Comparison of ENCODE assay signal across 26 cellular contexts in the genomic region with DNA sequence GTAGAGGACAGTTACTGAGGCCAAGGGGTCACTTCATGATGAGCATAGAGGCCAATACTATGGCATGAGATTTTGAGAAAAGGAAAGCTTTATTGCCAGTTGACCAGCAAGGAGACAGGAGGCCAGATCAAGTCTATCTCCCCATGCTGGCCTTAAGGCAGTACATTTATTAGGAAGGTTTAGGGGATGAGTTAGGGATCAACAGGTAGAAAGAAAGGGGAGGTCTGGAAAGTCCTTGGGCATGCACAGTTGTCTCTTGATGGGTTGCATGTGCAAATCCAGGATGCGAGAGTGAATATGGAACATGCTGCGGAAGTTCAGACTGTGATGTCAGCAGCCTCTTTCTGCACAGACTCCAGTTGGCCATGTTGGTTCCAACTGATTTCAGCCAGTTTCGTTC. TPM values are rescaled to one million over a fixed set of nuclear protein-coding genes. Genes with fewer than 3 reads are reported as not detected.
A peak's percentile ranks its signal among the peaks of the same experiment; 100 is the strongest.
DNase-seq lines count a peak whose midpoint lies in the region; ATAC-seq and TF ChIP-seq lines count a peak whose summit lies in the region.
"Had no signal": no experiment of that assay in that cellular context is flagged by ENCODE, and none has a peak within 500 bp of the region (broad histone marks: within the 10 kb centered on the region; RNA-seq: fewer than 3 reads in every experiment).

No MANE protein-coding gene starts in this region.

- H3K4me1 ChIP-seq in HCT116 (ENCODE audit: control insufficient read depth in 1 of 2, insufficient read depth in 2 of 2, low read length in 2 of 2): peaks cover 8 to 22% of the 10 kb centered on the region in 2 experiments
- H3K4me1 ChIP-seq: upper lobe of right lung had no signal

- H3K27me3 ChIP-seq in HCT116 (ENCODE audit: insufficient read depth, low read length): no peaks in the 10 kb centered on the region
- H3K27me3 ChIP-seq: heart right ventricle, suprapubic skin, upper lobe of right lung had no signal

- intact Hi-C loops in HCT116 (cut with micrococcal nuclease): no loop called here

- TF ChIP-seq CTCF in HCT116 (IDR thresholded peaks at IDR 0.05 in 2 of 3, conservative IDR thresholded peaks at IDR 0.05 in 1 of 3; ENCODE audit: borderline replicate concordance in 1 of 3, insufficient read depth in 1 of 3, low read depth in 2 of 3, low read length in 2 of 3): no peak

- H3K27ac Mint-ChIP-seq in activated T-cell treated with anti-CD3 and anti-CD28 coated beads, Interleukin-2, amount 50 U/mL, for 24 hours: no peak overlapping the region
- H3K27ac Mint-ChIP-seq in activated T-cell treated with anti-CD3 and anti-CD28 coated beads, Interleukin-2, amount 50 U/mL, for 72 hours: no peak overlapping the region
- H3K27ac Mint-ChIP-seq in stimulated activated effector memory CD8-positive, alpha-beta T cell treated with anti-CD3 and anti-CD28 coated beads, Interleukin-12 subunit alpha, Interleukin-12 subunit beta, amount 100 ng/mL, for 72 hours: peak overlapping the region; percentile 94
- H3K27ac Mint-ChIP-seq: activated T-helper 2 cell treated with anti-CD3 and anti-CD28 coated beads, Interferon-gamma antibody, Interleukin-2, Interleukin-4, amounts not matched to agents 10 μg/mL and 5 μg/mL and 100 μg/mL, durations not matched to agents 14 hours and 24 hours and 36 hours had no signal

- H3K79me2 ChIP-seq in HCT116 (ENCODE audit: insufficient read depth, low read length): no peaks in the 10 kb centered on the region

- peak overlapping the region; percentile 94 for H3K4me3 Mint-ChIP-seq in activated T-cell treated with anti-CD3 and anti-CD28 coated beads, Interleukin-2, amount 50 U/mL, for 24 hours
- H3K4me3 Mint-ChIP-seq in activated T-cell treated with anti-CD3 and anti-CD28 coated beads, Interleukin-2, amount 50 U/mL, for 72 hours: peak overlapping the region in 1 of 2 donors; percentile 35
- no peak overlapping the region for H3K4me3 Mint-ChIP-seq in stimulated activated effector memory CD8-positive, alpha-beta T cell treated with anti-CD3 and anti-CD28 coated beads, Interleukin-12 subunit alpha, Interleukin-12 subunit beta, amount 100 ng/mL, for 72 hours

- no peaks in the 10 kb centered on the region for H3K9me3 Mint-ChIP-seq in activated T-cell treated with anti-CD3 and anti-CD28 coated beads, Interleukin-2, amount 50 U/mL, for 24 hours
- no peaks in the 10 kb centered on the region for H3K9me3 Mint-ChIP-seq in activated T-cell treated with anti-CD3 and anti-CD28 coated beads, Interleukin-2, amount 50 U/mL, for 72 hours
- no peaks in the 10 kb centered on the region for H3K9me3 Mint-ChIP-seq in stimulated activated effector memory CD8-positive, alpha-beta T cell treated with anti-CD3 and anti-CD28 coated beads, Interleukin-12 subunit alpha, Interleukin-12 subunit beta, amount 100 ng/mL, for 72 hours
- H3K9me3 Mint-ChIP-seq: activated T-helper 2 cell treated with anti-CD3 and anti-CD28 coated beads, Interferon-gamma antibody, Interleukin-2, Interleukin-4, amounts not matched to agents 10 μg/mL and 5 μg/mL and 100 μg/mL, durations not matched to agents 14 hours and 24 hours and 36 hours; central memory CD8-positive, alpha-beta T cell; naive thymus-derived CD4-positive, alpha-beta T cell; stimulated activated memory B cell treated with anti-CD40 and anti-IgM and Interleukin-4, amounts not matched to agents 10 μg/mL and 1 μg/mL and 100 μg/mL, for 72 hours had no signal

- no peak overlapping the region for H3K27ac ChIP-seq in HCT116 (ENCODE audit: low read depth, low read length)
- H3K27ac ChIP-seq: heart right ventricle, suprapubic skin, upper lobe of right lung had no signal

- TF ChIP-seq RAD21 in HCT116 (IDR thresholded peaks at IDR 0.05; ENCODE audit: low read depth): no peak

- no peaks in the 10 kb centered on the region for H4K20me1 ChIP-seq in HCT116 (ENCODE audit: insufficient read depth)

- CTCF ChIA-PET in HCT116 (lab: Charles Lee): interaction anchor here (2.0 kb wide), 1 partner anchor 10 kb away, joined by 5 read pairs; no protein-coding TSS in a partner anchor

- H3K27me3 Mint-ChIP-seq in activated T-cell treated with anti-CD3 and anti-CD28 coated beads, Interleukin-2, amount 50 U/mL, for 24 hours: no peaks in the 10 kb centered on the region
- H3K27me3 Mint-ChIP-seq in activated T-cell treated with anti-CD3 and anti-CD28 coated beads, Interleukin-2, amount 50 U/mL, for 72 hours (ENCODE audit: low read depth): no peaks in the 10 kb centered on the region
- H3K27me3 Mint-ChIP-seq: activated CD4-positive, alpha-beta T cell treated with anti-CD3 and anti-CD28 coated beads for 36 hours; central memory CD8-positive, alpha-beta T cell; naive thymus-derived CD4-positive, alpha-beta T cell; stimulated activated memory B cell treated with anti-CD40 and anti-IgM and Interleukin-4, amounts not matched to agents 10 μg/mL and 1 μg/mL and 100 μg/mL, for 72 hours had no signal

- no peak overlapping the region for H2AFZ ChIP-seq in HCT116 (ENCODE audit: low read depth, low read length, poor library complexity, severe bottlenecking)

- no peaks in the 10 kb centered on the region for H3K36me3 ChIP-seq in HCT116 (ENCODE audit: control insufficient read depth in 1 of 2, insufficient read depth in 2 of 2, low read length in 2 of 2)
- H3K36me3 ChIP-seq: heart right ventricle, suprapubic skin, upper lobe of right lung had no signal

- H3K9ac ChIP-seq in HCT116 (ENCODE audit: low read length): no peak overlapping the region

- H3K4me2 ChIP-seq in HCT116 (ENCODE audit: low read length): peak overlapping the region; percentile 97; the same call in 1 of the 2 replicates

- peaks cover 13% of the 10 kb centered on the region for H3K4me1 Mint-ChIP-seq in activated T-cell treated with anti-CD3 and anti-CD28 coated beads, Interleukin-2, amount 50 U/mL, for 24 hours (ENCODE audit: low read depth)
- H3K4me1 Mint-ChIP-seq in activated T-cell treated with anti-CD3 and anti-CD28 coated beads, Interleukin-2, amount 50 U/mL, for 72 hours (ENCODE audit: low read depth): peaks cover 12% of the 10 kb centered on the region
- peaks cover 16% of the 10 kb centered on the region for H3K4me1 Mint-ChIP-seq in stimulated activated effector memory CD8-positive, alpha-beta T cell treated with anti-CD3 and anti-CD28 coated beads, Interleukin-12 subunit alpha, Interleukin-12 subunit beta, amount 100 ng/mL, for 72 hours
- H3K4me1 Mint-ChIP-seq: central memory CD8-positive, alpha-beta T cell had no signal

- RAD21 ChIA-PET in HCT116 (lab: Charles Lee; ENCODE audit: low non-redundant PET in 1 of 2, low total read pairs in 2 of 2, uncharacterized antibody in 2 of 2, unreplicated experiment in 2 of 2): no interaction called here

- POLR2A ChIA-PET in HCT116 (lab: Charles Lee): interaction anchor here (1.3 kb wide), 1 partner anchor 9 kb away, joined by 3 read pairs; no protein-coding TSS in a partner anchor

- no peaks in the 10 kb centered on the region for H3K9me3 ChIP-seq in HCT116 (ENCODE audit: control insufficient read depth in 1 of 2, insufficient read depth in 1 of 2, low read depth in 1 of 2, low read length in 2 of 2)
- H3K9me3 ChIP-seq: heart right ventricle, suprapubic skin, upper lobe of right lung had no signal

- no peak for TF ChIP-seq POLR2A in HCT116 (IDR thresholded peaks at IDR 0.05; ENCODE audit: borderline replicate concordance, extremely low read depth, insufficient read depth, insufficient read length)

- peaks cover 4% of the 10 kb centered on the region for H3K36me3 Mint-ChIP-seq in activated T-cell treated with anti-CD3 and anti-CD28 coated beads, Interleukin-2, amount 50 U/mL, for 24 hours (ENCODE audit: low read depth)
- H3K36me3 Mint-ChIP-seq in activated T-cell treated with anti-CD3 and anti-CD28 coated beads, Interleukin-2, amount 50 U/mL, for 72 hours (ENCODE audit: insufficient read depth in 2 of 2): no peaks in the 10 kb centered on the region
- peaks cover 16% of the 10 kb centered on the region for H3K36me3 Mint-ChIP-seq in stimulated activated effector memory CD8-positive, alpha-beta T cell treated with anti-CD3 and anti-CD28 coated beads, Interleukin-12 subunit alpha, Interleukin-12 subunit beta, amount 100 ng/mL, for 72 hours
- H3K36me3 Mint-ChIP-seq: naive thymus-derived CD4-positive, alpha-beta T cell; stimulated activated memory B cell treated with anti-CD40 and anti-IgM and Interleukin-4, amounts not matched to agents 10 μg/mL and 1 μg/mL and 100 μg/mL, for 72 hours had no signal

- H3K4me3 ChIP-seq in HCT116 (replicated peaks in 1 of 2; ENCODE audit: low read depth in 1 of 2, low read length in 2 of 2): no peak overlapping the region
- H3K4me3 ChIP-seq: heart right ventricle, suprapubic skin, upper lobe of right lung had no signal

- no peak for ATAC-seq in activated T-cell treated with anti-CD3 and anti-CD28 coated beads, Interleukin-2, amount 50 U/mL, for 72 hours (replicated peaks in 1 of 2)
- ATAC-seq in HCT116 (no peak), GM18861 (IDR thresholded peaks at IDR 0.05; ENCODE audit: unreplicated experiment) (no peak)
- no peak for ATAC-seq in stimulated activated effector memory CD8-positive, alpha-beta T cell treated with anti-CD3 and anti-CD28 coated beads, Interleukin-12 subunit alpha, Interleukin-12 subunit beta, amount 100 ng/mL, for 72 hours
- ATAC-seq: activated CD4-positive, alpha-beta T cell treated with anti-CD3 and anti-CD28 coated beads for 36 hours; heart right ventricle; naive thymus-derived CD4-positive, alpha-beta T cell; stimulated activated memory B cell treated with anti-CD40 and anti-IgM and Interleukin-4, amounts not matched to agents 10 μg/mL and 1 μg/mL and 100 μg/mL, for 72 hours; upper lobe of right lung had no signal

- H3K9me2 ChIP-seq in HCT116 (ENCODE audit: insufficient read depth): no peaks in the 10 kb centered on the region

- BruUV-seq in HCT116 (replicated peaks; lab: Mats Ljungman, UMichigan): no TSS peak

- no peak for DNase-seq in activated T-cell treated with anti-CD3 and anti-CD28 coated beads, Interleukin-2, amount 50 U/mL, for 24 hours
- no peak for DNase-seq in activated T-cell treated with anti-CD3 and anti-CD28 coated beads, Interleukin-2, amount 50 U/mL, for 72 hours
- DNase-seq in HCT116 (ENCODE audit: low read depth, low spot score) (no peak), cerebellar cortex (ENCODE audit: low spot score) (peak; percentile 6), amygdala (lab: John Stamatoyannopoulos, UW) (no peak), KG1 (lab: John Stamatoyannopoulos, UW) (no peak)
- DNase-seq in stimulated activated effector memory CD8-positive, alpha-beta T cell treated with anti-CD3 and anti-CD28 coated beads, Interleukin-12 subunit alpha, Interleukin-12 subunit beta, amount 100 ng/mL, for 72 hours (ENCODE audit: low spot score in 2 of 2): no peak
- DNase-seq: activated CD4-positive, alpha-beta T cell treated with anti-CD3 and anti-CD28 coated beads for 36 hours; dermis blood vessel endothelial cell; EL; endodermal cell; foreskin fibroblast; heart right ventricle; midbrain; naive thymus-derived CD4-positive, alpha-beta T cell; NCI-H1930; NCI-H2171 treated with DMSO at 0.1 percent for 48 hours; NCI-H510A treated with DMSO at 0.1 percent for 48 hours; retina; T-helper 9 cell; upper lobe of right lung had no signal

TF ChIP-seq in HCT116, 20 proteins besides CTCF, POLR2A, EP300 and RAD21 (continues in another document):
- no peak for TF ChIP-seq JUND (IDR thresholded peaks at IDR 0.05)

RNA-seq across cellular contexts. Expression of gene LSM14A, which starts 36.2 kb away (rescaled TPM):
- total RNA-seq in activated T-cell treated with anti-CD3 and anti-CD28 coated beads, Interleukin-2, amount 50 U/mL, for 72 hours: 100 to 1,000 TPM; 112 to 130 TPM
- total RNA-seq in HCT116 (2021; ENCODE audit: unreplicated experiment): 120 TPM
- polyA plus RNA-seq in HCT116 (2012): 147 and 153 TPM in 2 replicates
